In the genomic region with DNA sequence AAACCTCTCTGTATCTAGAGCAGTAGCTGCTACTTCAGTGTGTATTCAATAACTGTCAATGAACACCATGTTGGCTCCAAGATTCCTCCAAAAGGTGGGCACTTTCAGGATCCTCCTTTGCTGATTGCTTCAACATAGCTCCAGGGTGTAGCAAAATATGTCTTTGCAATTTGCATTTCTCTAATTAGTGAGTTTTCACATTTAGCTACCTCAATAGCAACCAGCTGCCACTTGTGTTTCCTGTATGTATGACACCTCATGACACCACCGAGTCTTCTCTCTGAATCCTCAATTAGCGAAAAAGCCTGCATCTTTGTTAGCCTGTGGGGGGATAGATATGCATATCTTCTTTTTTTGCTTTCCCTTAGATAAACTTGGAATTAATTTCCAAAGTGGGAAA, we compare ENCODE assay signal across 24 cellular contexts.
"Had no signal": no experiment of that assay in that cellular context is flagged by ENCODE, and none has a peak within 500 bp of the region (broad histone marks: within the 10 kb centered on the region; RNA-seq: fewer than 3 reads in every experiment).

No MANE protein-coding gene starts in this region.

- ATAC-seq: natural killer cell; psoas muscle; right cardiac atrium; right lobe of liver; stimulated activated effector memory CD8-positive, alpha-beta T cell treated with anti-CD3 and anti-CD28 coated beads, Interleukin-12 subunit alpha, Interleukin-12 subunit beta, amount 100 ng/mL, for 72 hours; stimulated activated naive B cell treated with anti-CD40 and anti-IgM and Interleukin-4, amounts not matched to agents 10 μg/mL and 1 μg/mL and 100 μg/mL, for 72 hours; upper lobe of right lung had no signal

- H2AFZ ChIP-seq: neural progenitor cell, parathyroid adenoma had no signal

- H3K36me3 ChIP-seq: neural progenitor cell, ovary, right lobe of liver, sigmoid colon, stomach, transverse colon, upper lobe of right lung, uterus had no signal

- H3K27me3 ChIP-seq: neural progenitor cell, ovary, right lobe of liver, sigmoid colon, stomach, testis, tibial artery, transverse colon, upper lobe of right lung, uterus had no signal

- H3K4me1 ChIP-seq: neural progenitor cell, parathyroid adenoma, psoas muscle, right lobe of liver, sigmoid colon, stomach, testis, tibial artery, transverse colon, upper lobe of right lung, uterus had no signal

- H3K4me2 ChIP-seq: neural progenitor cell had no signal

- DNase-seq: natural killer cell; occipital lobe; ovary; posterior cingulate gyrus; psoas muscle; right cardiac atrium; right lobe of liver; sigmoid colon; small intestine; stimulated activated CD4-positive, alpha-beta T cell treated with anti-CD3 and anti-CD28 coated beads, Interleukin-15, amount 100 ng/mL, for 24 hours; stimulated activated CD4-positive, alpha-beta T cell treated with anti-CD3 and anti-CD28 coated beads, Interleukin-2, amount 100 ng/mL, for 24 hours; stimulated activated CD4-positive, alpha-beta T cell treated with anti-CD3 and anti-CD28 coated beads, Interleukin-2, amount 100 ng/mL, for 48 hours; stimulated activated CD4-positive, alpha-beta T cell treated with anti-CD3 and anti-CD28 coated beads, Interleukin-4, amount 100 ng/mL, for 24 hours; stimulated activated naive B cell treated with anti-CD40 and anti-IgM and Interleukin-4, amounts not matched to agents 10 μg/mL and 1 μg/mL and 100 μg/mL, for 72 hours; stimulated activated naive CD4-positive, alpha-beta T cell treated with Interleukin-2 at 50 U/mL for 16 hours; stomach; testis; tibial artery; transverse colon; upper lobe of right lung; uterus had no signal

- H3K79me2 ChIP-seq: parathyroid adenoma had no signal

- H3K4me3 ChIP-seq: neural progenitor cell, ovary, psoas muscle, right lobe of liver, sigmoid colon, stomach, testis, tibial artery, transverse colon, upper lobe of right lung, uterus had no signal

- H3K9ac ChIP-seq: neural progenitor cell, parathyroid adenoma had no signal

- H3K27ac ChIP-seq: neural progenitor cell, ovary, parathyroid adenoma, psoas muscle, right lobe of liver, sigmoid colon, stomach, testis, tibial artery, transverse colon, upper lobe of right lung, uterus had no signal

- H3K9me3 ChIP-seq: psoas muscle, right lobe of liver, testis, upper lobe of right lung, uterus had no signal
